In the genomic region with DNA sequence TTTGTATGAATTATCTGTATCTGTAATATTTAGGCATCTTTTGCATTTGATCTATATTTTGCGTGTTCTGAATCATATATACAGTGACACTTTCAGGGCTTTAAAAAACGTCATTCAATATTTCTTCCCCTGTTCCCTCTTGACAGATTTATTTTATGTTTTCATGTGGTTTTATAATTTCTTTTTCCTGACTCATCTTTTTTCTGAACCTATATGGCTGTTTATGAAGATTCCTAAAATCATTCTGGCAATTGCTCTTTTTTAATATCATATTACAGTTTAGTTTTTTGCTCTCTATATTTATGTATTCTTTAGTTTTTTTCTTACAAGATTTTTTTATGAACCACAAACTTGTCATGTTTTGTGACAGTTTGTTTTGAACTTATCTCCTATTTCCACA, we compare ENCODE assay signal across 25 cellular contexts.
"Had no signal": no experiment of that assay in that cellular context is flagged by ENCODE, and none has a peak within 500 bp of the region (broad histone marks: within the 10 kb centered on the region; RNA-seq: fewer than 3 reads in every experiment).

No MANE protein-coding gene starts in this region.

- DNase-seq: activated CD4-positive, alpha-beta T cell treated with anti-CD3 and anti-CD28 coated beads, Interleukin-2, amount 10 ng/mL, durations not matched to agents 24 days and 14 days; activated CD8-positive, alpha-beta memory T cell treated with anti-CD3 and anti-CD28 coated beads, Interleukin-2, amount 10 ng/mL, durations not matched to agents 7 days and 5 days; activated naive CD4-positive, alpha-beta T cell; activated naive CD8-positive, alpha-beta T cell treated with anti-CD3 and anti-CD28 coated beads, Interleukin-2, amount 10 ng/mL, durations not matched to agents 7 days and 5 days; activated T-cell treated with anti-CD3 and anti-CD28 coated beads for 4 hours; cerebellar nuclear complex; cortex of kidney; hippocampal formation; left colon; mesenchymal stem cell; occipital lobe; stimulated activated CD4-positive, alpha-beta T cell treated with anti-CD3 and anti-CD28 coated beads, Interleukin-2, amount 100 ng/mL, for 48 hours; stimulated activated naive CD4-positive, alpha-beta T cell treated with Interleukin-2 at 50 U/mL for 16 hours; substantia nigra; SW 1271; tibial artery had no signal

- H3K4me3 Mint-ChIP-seq: activated CD4-positive, alpha-beta T cell treated with anti-CD3 and anti-CD28 coated beads, Interleukin-2, amount 10 ng/mL, durations not matched to agents 24 days and 14 days; activated CD8-positive, alpha-beta memory T cell treated with anti-CD3 and anti-CD28 coated beads, Interleukin-2, amount 10 ng/mL, durations not matched to agents 7 days and 5 days; activated CD8-positive, alpha-beta T cell treated with anti-CD3 and anti-CD28 coated beads for 36 hours; activated naive CD8-positive, alpha-beta T cell treated with anti-CD3 and anti-CD28 coated beads, Interleukin-2, amount 10 ng/mL, durations not matched to agents 7 days and 5 days; neural crest cell had no signal

- H3K27ac Mint-ChIP-seq: activated CD4-positive, alpha-beta T cell treated with anti-CD3 and anti-CD28 coated beads, Interleukin-2, amount 10 ng/mL, durations not matched to agents 24 days and 14 days; activated CD8-positive, alpha-beta memory T cell treated with anti-CD3 and anti-CD28 coated beads, Interleukin-2, amount 10 ng/mL, durations not matched to agents 7 days and 5 days; activated CD8-positive, alpha-beta T cell treated with anti-CD3 and anti-CD28 coated beads for 36 hours; activated naive CD8-positive, alpha-beta T cell treated with anti-CD3 and anti-CD28 coated beads, Interleukin-2, amount 10 ng/mL, durations not matched to agents 7 days and 5 days; activated T-helper 2 cell treated with anti-CD3 and anti-CD28 coated beads, Interferon-gamma antibody, Interleukin-2, Interleukin-4, amounts not matched to agents 10 μg/mL and 5 μg/mL and 100 μg/mL, durations not matched to agents 14 hours and 24 hours and 36 hours had no signal

- H3K4me1 Mint-ChIP-seq: neural crest cell had no signal

- H3K27me3 ChIP-seq: tibial artery had no signal

- FAIRE-seq: bronchial epithelial cell, endometrium, keratinocyte had no signal

- ATAC-seq: activated CD8-positive, alpha-beta memory T cell treated with anti-CD3 and anti-CD28 coated beads, Interleukin-2, amount 10 ng/mL, durations not matched to agents 7 days and 5 days; activated CD8-positive, alpha-beta T cell treated with anti-CD3 and anti-CD28 coated beads for 36 hours; left colon; sciatic nerve had no signal

- H3K9me3 Mint-ChIP-seq: activated CD4-positive, alpha-beta T cell treated with anti-CD3 and anti-CD28 coated beads, Interleukin-2, amount 10 ng/mL, durations not matched to agents 24 days and 14 days; activated CD8-positive, alpha-beta T cell treated with anti-CD3 and anti-CD28 coated beads for 36 hours; activated naive CD8-positive, alpha-beta T cell treated with anti-CD3 and anti-CD28 coated beads, Interleukin-2, amount 10 ng/mL, durations not matched to agents 7 days and 5 days; activated T-helper 2 cell treated with anti-CD3 and anti-CD28 coated beads, Interferon-gamma antibody, Interleukin-2, Interleukin-4, amounts not matched to agents 10 μg/mL and 5 μg/mL and 100 μg/mL, durations not matched to agents 14 hours and 24 hours and 36 hours had no signal

- H3K27me3 Mint-ChIP-seq: activated CD4-positive, alpha-beta T cell treated with anti-CD3 and anti-CD28 coated beads, Interleukin-2, amount 10 ng/mL, durations not matched to agents 24 days and 14 days; activated CD8-positive, alpha-beta memory T cell treated with anti-CD3 and anti-CD28 coated beads, Interleukin-2, amount 10 ng/mL, durations not matched to agents 7 days and 5 days; activated CD8-positive, alpha-beta T cell treated with anti-CD3 and anti-CD28 coated beads for 36 hours; activated naive CD8-positive, alpha-beta T cell treated with anti-CD3 and anti-CD28 coated beads, Interleukin-2, amount 10 ng/mL, durations not matched to agents 7 days and 5 days had no signal

- H3K4me2 ChIP-seq: smooth muscle cell had no signal

- H3K27ac ChIP-seq: SK-N-MC, tibial artery had no signal

- H3K9me3 ChIP-seq: tibial artery had no signal

- H3K4me3 ChIP-seq: SK-N-MC, smooth muscle cell, tibial artery had no signal
